Comparison of ENCODE assay signal across 1 cellular context in genomic region chr18:23938901-23939341, GRCh38.
TF ChIP-seq lines count a peak whose summit lies in the region.

No MANE protein-coding gene starts in this region.

TF ChIP-seq in H1, 55 proteins besides CTCF, POLR2A, EP300 and RAD21:
- TF ChIP-seq GTF2F1 (IDR thresholded peaks at IDR 0.05; ENCODE audit: borderline replicate concordance, low read depth, low read length) (no peak), CBX5 (IDR thresholded peaks at IDR 0.05; ENCODE audit: low read depth, low read length) (no peak), BACH1 (IDR thresholded peaks at IDR 0.05; ENCODE audit: low read length) (no peak), NANOG (IDR thresholded peaks at IDR 0.05; ENCODE audit: insufficient read depth, low read depth, low read length, poor library complexity, severe bottlenecking) (no peak)
